Comparison of ENCODE assay signal across 19 cellular contexts in genomic region chr1:19205403-19205802, GRCh38. TPM values are rescaled to one million over a fixed set of nuclear protein-coding genes. Genes with fewer than 3 reads are reported as not detected.
DNase-seq lines count a peak whose midpoint lies in the region; ATAC-seq and TF ChIP-seq lines count a peak whose summit lies in the region.
"Had no signal": no experiment of that assay in that cellular context is flagged by ENCODE, and none has a peak within 500 bp of the region (broad histone marks: within the 10 kb centered on the region; RNA-seq: fewer than 3 reads in every experiment).

No MANE protein-coding gene starts in this region.

- ATAC-seq in heart left ventricle (no peak), GM21390 (IDR thresholded peaks at IDR 0.05; ENCODE audit: unreplicated experiment) (no peak), GM18519 (IDR thresholded peaks at IDR 0.05; ENCODE audit: low FRiP score, unreplicated experiment) (no peak)
- ATAC-seq: activated T-cell treated with anti-CD3 and anti-CD28 coated beads, Interleukin-2, amount 50 U/mL, for 4 hours; Panc1 had no signal

- H3K4me3 Mint-ChIP-seq in chondrocyte (ENCODE audit: unreplicated experiment) (no peak overlapping the region), type B pancreatic cell (no peak overlapping the region)
- H3K4me3 Mint-ChIP-seq: activated T-cell treated with anti-CD3 and anti-CD28 coated beads, Interleukin-2, amount 50 U/mL, for 4 hours; central memory CD8-positive, alpha-beta T cell had no signal

- no peak overlapping the region for H2AFZ ChIP-seq in KMS-11 (ENCODE audit: low read depth)

- peak overlapping the region; percentile 60 for H3K4me2 ChIP-seq in KMS-11

- no peak for TF ChIP-seq POLR2A in heart left ventricle (IDR thresholded peaks at IDR 0.05)

- H3K36me3 Mint-ChIP-seq in chondrocyte (ENCODE audit: low read depth) (no peaks in the 10 kb centered on the region), type B pancreatic cell (peaks cover 3% of the 10 kb centered on the region)

- H3K36me3 ChIP-seq in cardiac muscle cell (peaks cover 5% of the 10 kb centered on the region), heart left ventricle (peaks cover 0 to 14% (median 11%) of the 10 kb centered on the region in 9 donors), KMS-11 (ENCODE audit: insufficient read depth) (no peaks in the 10 kb centered on the region)

- 80 to 97% (median 97%) methylated on average over 1 of the region's 1 CpG for WGBS in heart left ventricle, 4 donors

- H3K27me3 Mint-ChIP-seq in chondrocyte (ENCODE audit: low read depth), result no peaks in the 10 kb centered on the region
- H3K27me3 Mint-ChIP-seq in type B pancreatic cell, result no peaks in the 10 kb centered on the region
- H3K27me3 Mint-ChIP-seq: central memory CD8-positive, alpha-beta T cell had no signal

- H3K27me3 ChIP-seq in cardiac muscle cell (no peaks in the 10 kb centered on the region), heart left ventricle (no peaks in the 10 kb centered on the region), KMS-11 (ENCODE audit: insufficient read depth, low read depth) (no peaks in the 10 kb centered on the region)
- H3K27me3 ChIP-seq: stomach had no signal

- peaks cover 15% of the 10 kb centered on the region for H4K20me1 ChIP-seq in KMS-11 (ENCODE audit: insufficient read depth)

- intact Hi-C loops in heart left ventricle (cut with DNase I), result loop anchor here in 1 of 10 donors (5.0 kb wide), 1 partner anchor 37 kb away; no protein-coding TSS in a partner anchor

- peaks cover 42% of the 10 kb centered on the region for H3K4me1 ChIP-seq in cardiac muscle cell (ENCODE audit: low read depth)
- H3K4me1 ChIP-seq in heart left ventricle, result peaks cover 3 to 89% (median 69%) of the 10 kb centered on the region in 12 donors
- peaks cover 45% of the 10 kb centered on the region for H3K4me1 ChIP-seq in KMS-11 (ENCODE audit: low read depth, poor library complexity, severe bottlenecking)

- peak overlapping the region; percentile 52 for H3K27ac ChIP-seq in cardiac muscle cell
- peak overlapping the region in 2 of 12 donors; percentile 9 to 11 for H3K27ac ChIP-seq in heart left ventricle
- H3K27ac ChIP-seq in KMS-11, result peak overlapping the region; percentile 41; the same call in 1 of the 2 replicates

- H3K9me3 Mint-ChIP-seq in chondrocyte (ENCODE audit: low read depth), result no peaks in the 10 kb centered on the region
- H3K9me3 Mint-ChIP-seq in type B pancreatic cell, result no peaks in the 10 kb centered on the region
- H3K9me3 Mint-ChIP-seq: activated T-cell treated with anti-CD3 and anti-CD28 coated beads, Interleukin-2, amount 50 U/mL, for 4 hours; central memory CD8-positive, alpha-beta T cell had no signal

- H3K27ac Mint-ChIP-seq in chondrocyte (ENCODE audit: unreplicated experiment) (peak overlapping the region; percentile 91), type B pancreatic cell (peak overlapping the region; percentile 2)

- H3K79me2 ChIP-seq in KMS-11 (ENCODE audit: insufficient read depth, low read depth), result peaks cover 86% of the 10 kb centered on the region

- DNase-seq in cardiac muscle cell (ENCODE audit: low read depth in 1 of 2, low spot score in 1 of 2) (no peak), heart left ventricle (no peak), chondrocyte (ENCODE audit: low spot score) (no peak), type B pancreatic cell (ENCODE audit: extremely low spot score, unreplicated experiment) (no peak), hypothalamus (lab: John Stamatoyannopoulos, UW) (no peak)
- DNase-seq: activated CD4-positive, alpha-beta T cell treated with anti-CD3 and anti-CD28 coated beads, Interleukin-2, amount 50 U/mL, for 1 hour; activated T-cell treated with anti-CD3 and anti-CD28 coated beads, Interleukin-2, amount 50 U/mL, for 4 hours; COR-L47; effector memory CD4-positive, alpha-beta T cell; KG1; kidney; retina; stomach; T1000 had no signal

- H3K9me3 ChIP-seq in cardiac muscle cell (ENCODE audit: low read depth) (no peaks in the 10 kb centered on the region), heart left ventricle (no peaks in the 10 kb centered on the region)
- H3K9me3 ChIP-seq: stomach had no signal

- H3K4me3 ChIP-seq in cardiac muscle cell (no peak overlapping the region), heart left ventricle (no peak overlapping the region), KMS-11 (IDR thresholded peaks at IDR 0.05; ENCODE audit: insufficient read depth, low read depth, low read length) (no peak overlapping the region)
- H3K4me3 ChIP-seq: stomach had no signal

- no peak for TF ChIP-seq CTCF in cardiac muscle cell (IDR thresholded peaks at IDR 0.05; ENCODE audit: low read depth, low read length)
- no peak for TF ChIP-seq CTCF in heart left ventricle (IDR thresholded peaks at IDR 0.05)
- no peak for TF ChIP-seq CTCF in KMS-11 (conservative IDR thresholded peaks at IDR 0.05; ENCODE audit: low read depth, low read length)
- no peak for TF ChIP-seq CTCF in chondrocyte (IDR thresholded peaks at IDR 0.05)
- no peak for TF ChIP-seq CTCF in type B pancreatic cell (conservative IDR thresholded peaks at IDR 0.05)

- no peak overlapping the region for H3K9ac ChIP-seq in KMS-11

- H3K4me1 Mint-ChIP-seq in chondrocyte (ENCODE audit: low read depth), result peaks cover 77% of the 10 kb centered on the region
- H3K4me1 Mint-ChIP-seq in type B pancreatic cell (ENCODE audit: unreplicated experiment), result peaks cover 20% of the 10 kb centered on the region

RNA-seq across cellular contexts. Expression of gene UBR4, which starts 4.7 kb away (rescaled TPM):
- total RNA-seq in cardiac muscle cell, result 105 and 206 TPM in 2 replicates
- polyA plus RNA-seq in cardiac muscle cell, result 76.4 and 96.6 TPM in 2 replicates
- 100 to 1,000 TPM in 3 of 9 donors, 10 to 100 TPM in 6; 44.8 to 150 (median 94.4) TPM for total RNA-seq in heart left ventricle
- 10 to 100 TPM; 67.3 to 67.4 TPM for polyA plus RNA-seq in heart left ventricle
- total RNA-seq in chondrocyte, result 133 to 144 TPM (median 135 TPM) in 3 replicates
- 108 and 110 TPM in 2 replicates for total RNA-seq in type B pancreatic cell (ENCODE audit: low replicate concordance)

RNA-seq across cellular contexts. Expression of gene EMC1, which starts 45.9 kb away (rescaled TPM):
- total RNA-seq in cardiac muscle cell, result 26.6 and 37.0 TPM in 2 replicates
- polyA plus RNA-seq in cardiac muscle cell, result 25.0 and 33.3 TPM in 2 replicates
- total RNA-seq in heart left ventricle, result 10 to 100 TPM; 23.4 to 54.5 (median 32.7) TPM
- polyA plus RNA-seq in heart left ventricle, result 10 to 100 TPM; 10.1 to 27.2 TPM
- 51.9 to 55.6 TPM (median 55.2 TPM) in 3 replicates for total RNA-seq in chondrocyte
- total RNA-seq in type B pancreatic cell (ENCODE audit: low replicate concordance), result 48.6 and 60.1 TPM in 2 replicates

RNA-seq across cellular contexts. Expression of gene MRTO4, which starts 46.2 kb away (rescaled TPM):
- 21.3 and 28.8 TPM in 2 replicates for total RNA-seq in cardiac muscle cell
- 29.9 and 33.6 TPM in 2 replicates for polyA plus RNA-seq in cardiac muscle cell
- total RNA-seq in heart left ventricle, result 10 to 100 TPM in 6 of 9 donors, 1 to 10 TPM in 3; 8.3 to 17.4 (median 13.7) TPM
- 10 to 100 TPM; 19.3 to 56.3 TPM for polyA plus RNA-seq in heart left ventricle
- total RNA-seq in chondrocyte, result 16.2 to 20.4 TPM (median 17.7 TPM) in 3 replicates
- total RNA-seq in type B pancreatic cell (ENCODE audit: low replicate concordance), result 35.9 and 43.3 TPM in 2 replicates
